Comparison of ENCODE assay signal across 8 cellular contexts in the genomic region with DNA sequence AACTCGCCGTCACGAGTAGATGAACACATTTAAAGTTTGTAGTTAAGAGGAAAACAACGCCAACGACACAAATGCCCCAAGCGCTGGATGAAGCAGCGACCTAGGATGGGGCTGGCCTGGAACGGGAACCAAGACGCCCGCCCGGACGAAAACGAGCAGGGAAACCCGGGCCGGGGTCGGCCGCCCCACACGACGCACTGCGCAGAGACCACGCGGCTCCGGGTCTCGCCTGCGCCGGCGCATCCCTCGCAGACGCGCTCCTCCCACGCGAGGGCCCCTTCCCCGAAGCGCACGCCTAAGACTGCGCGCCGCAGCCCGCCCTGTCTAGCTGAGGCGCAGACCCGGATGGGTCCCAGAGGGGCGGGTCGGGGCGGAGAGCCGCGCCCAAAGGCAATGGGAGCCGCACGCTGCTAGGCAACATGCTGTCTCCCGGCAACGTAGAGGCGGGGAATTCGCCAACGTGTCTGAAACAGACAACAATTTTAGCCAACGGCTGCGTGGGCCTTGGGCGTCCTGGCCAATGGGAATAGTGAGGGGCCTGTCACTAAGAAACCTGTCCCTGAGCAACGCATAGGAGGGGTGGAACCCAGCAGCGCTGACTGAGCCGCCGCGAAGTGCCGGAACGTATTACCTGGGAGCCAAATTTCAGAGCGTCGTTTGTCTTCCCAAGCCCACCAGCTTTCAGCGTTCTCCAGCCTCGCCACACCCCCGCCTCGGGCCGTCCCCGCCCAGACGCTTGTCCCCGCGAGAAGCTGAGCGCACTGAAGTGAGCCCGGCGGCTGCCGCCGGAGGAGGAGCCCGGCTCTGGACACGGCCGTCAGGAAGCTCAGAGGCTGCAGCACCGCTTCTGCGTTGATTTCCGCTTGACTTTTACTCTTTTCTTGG. TPM values are rescaled to one million over a fixed set of nuclear protein-coding genes. Genes with fewer than 3 reads are reported as not detected.
DNase-seq lines count a peak whose midpoint lies in the region; ATAC-seq and TF ChIP-seq lines count a peak whose summit lies in the region.

No MANE protein-coding gene starts in this region.

- no peaks in the 10 kb centered on the region for H3K9me3 ChIP-seq in CD4-positive, alpha-beta memory T cell (ENCODE audit: control insufficient read depth in 1 of 2, low read length in 2 of 2)
- H3K9me3 ChIP-seq in osteoblast (ENCODE audit: low read depth, low read length), result peaks cover 3% of the 10 kb centered on the region

- H3K27ac ChIP-seq in CD4-positive, alpha-beta memory T cell (ENCODE audit: low read depth, low read length), result peak overlapping the region; percentile 75
- H3K27ac ChIP-seq in osteoblast (ENCODE audit: low read depth, low read length) (peak overlapping the region; percentile 65), temporal lobe (ENCODE audit: low read depth, low read length) (peak overlapping the region; percentile 78)

- H3K36me3 ChIP-seq in CD4-positive, alpha-beta memory T cell (ENCODE audit: insufficient read depth, low read length), result no peaks in the 10 kb centered on the region
- H3K36me3 ChIP-seq in osteoblast (ENCODE audit: insufficient read depth, low read length), result no peaks in the 10 kb centered on the region

- CTCF ChIA-PET in CD4-positive, alpha-beta memory T cell (lab: Charles Lee; ENCODE audit: partially characterized antibody), result interaction anchor here (0.6 to 2.4 kb wide), 2 partner anchors 11 to 47 kb away, joined by 4 to 6 read pairs; no protein-coding TSS in a partner anchor

- peak; percentile 93 to 99 (median 96) for DNase-seq in CD4-positive, alpha-beta memory T cell
- DNase-seq in HS-5 (ENCODE audit: low read depth) (peak; percentile 79), head of caudate nucleus (peak; percentile 93 to 100 (median 98)), osteoblast (ENCODE audit: insufficient read length, low spot score, missing footprints) (peak; percentile 98)
- DNase-seq in activated naive CD8-positive, alpha-beta T cell treated with anti-CD3 and anti-CD28 coated beads, Interleukin-2, amount 10 ng/mL, durations not matched to agents 7 days and 5 days, result peak; percentile 94

- H3K27ac Mint-ChIP-seq in CD4-positive, alpha-beta memory T cell, result peak overlapping the region; percentile 95 to 100 (median 98)
- H3K27ac Mint-ChIP-seq in activated naive CD8-positive, alpha-beta T cell treated with anti-CD3 and anti-CD28 coated beads, Interleukin-2, amount 10 ng/mL, durations not matched to agents 7 days and 5 days, result peak overlapping the region; percentile 96

- peak overlapping the region; percentile 91 to 98 (median 96) for H3K4me3 Mint-ChIP-seq in CD4-positive, alpha-beta memory T cell
- peak overlapping the region; percentile 91 for H3K4me3 Mint-ChIP-seq in activated naive CD8-positive, alpha-beta T cell treated with anti-CD3 and anti-CD28 coated beads, Interleukin-2, amount 10 ng/mL, durations not matched to agents 7 days and 5 days

- H3K27me3 ChIP-seq in CD4-positive, alpha-beta memory T cell (ENCODE audit: insufficient read depth, low read length), result no peaks in the 10 kb centered on the region
- H3K27me3 ChIP-seq in osteoblast (ENCODE audit: insufficient read depth, low read length), result no peaks in the 10 kb centered on the region

- POLR2A ChIA-PET in CD4-positive, alpha-beta memory T cell (lab: Charles Lee; ENCODE audit: partially characterized antibody), result interaction anchor here (0.6 to 2.2 kb wide), 15 partner anchors 9 to 273 kb away, joined by 3 to 23 read pairs (median 5); a partner anchor contains a TSS
- POLR2A ChIA-PET in activated naive CD8-positive, alpha-beta T cell treated with anti-CD3 and anti-CD28 coated beads, Interleukin-2, amount 10 ng/mL, durations not matched to agents 7 days and 5 days (lab: Charles Lee), result interaction anchor here (0.7 to 2.4 kb wide), 13 partner anchors 9 to 222 kb away, joined by 3 to 11 read pairs (median 6); a partner anchor contains a TSS

- peaks cover 0 to 2% of the 10 kb centered on the region in 2 donors for H3K27me3 Mint-ChIP-seq in CD4-positive, alpha-beta memory T cell
- peaks cover 13% of the 10 kb centered on the region for H3K27me3 Mint-ChIP-seq in activated naive CD8-positive, alpha-beta T cell treated with anti-CD3 and anti-CD28 coated beads, Interleukin-2, amount 10 ng/mL, durations not matched to agents 7 days and 5 days

- no peaks in the 10 kb centered on the region for H3K79me2 ChIP-seq in osteoblast (ENCODE audit: insufficient read depth, low read length)

- no peaks in the 10 kb centered on the region for H4K20me1 ChIP-seq in osteoblast (ENCODE audit: insufficient read depth, low read length)

- intact Hi-C loops in CD4-positive, alpha-beta memory T cell (cut with micrococcal nuclease), result loop anchor here (1.0 to 2.0 kb wide), 10 partner anchors 21 to 273 kb away; a partner anchor contains a TSS
- intact Hi-C loops in head of caudate nucleus (cut with DNase I), result no loop called here

- peaks cover 11% of the 10 kb centered on the region for H3K4me1 ChIP-seq in CD4-positive, alpha-beta memory T cell (ENCODE audit: insufficient read depth, low read length)
- H3K4me1 ChIP-seq in osteoblast (ENCODE audit: insufficient read depth, low read length), result peaks cover 8% of the 10 kb centered on the region

- peaks cover 8 to 9% of the 10 kb centered on the region in 2 donors for H3K36me3 Mint-ChIP-seq in CD4-positive, alpha-beta memory T cell
- H3K36me3 Mint-ChIP-seq in activated naive CD8-positive, alpha-beta T cell treated with anti-CD3 and anti-CD28 coated beads, Interleukin-2, amount 10 ng/mL, durations not matched to agents 7 days and 5 days, result peaks cover 10% of the 10 kb centered on the region

- peaks cover 3 to 24% (median 14%) of the 10 kb centered on the region in 8 donors for H3K9me3 Mint-ChIP-seq in CD4-positive, alpha-beta memory T cell
- H3K9me3 Mint-ChIP-seq in activated naive CD8-positive, alpha-beta T cell treated with anti-CD3 and anti-CD28 coated beads, Interleukin-2, amount 10 ng/mL, durations not matched to agents 7 days and 5 days, result peaks cover 10% of the 10 kb centered on the region

- peak overlapping the region; percentile 57 to 59 for H3K4me3 ChIP-seq in CD4-positive, alpha-beta memory T cell (ENCODE audit: low read length in 2 of 2)
- H3K4me3 ChIP-seq in osteoblast (ENCODE audit: insufficient read depth, low read length), result peak overlapping the region; percentile 81

- H2AFZ ChIP-seq in osteoblast (ENCODE audit: low read length), result peak overlapping the region; percentile 96

- TF ChIP-seq CTCF in osteoblast (IDR thresholded peaks at IDR 0.05; ENCODE audit: extremely low read depth, low read depth, low read length), result no peak

- ATAC-seq in GM19463 (IDR thresholded peaks at IDR 0.05; ENCODE audit: unreplicated experiment) (peak; percentile 86), SK-N-SH treated with all-trans-retinoic acid at 6 μM for 48 hours (peak; percentile 96)
- peak; percentile 95 for ATAC-seq in activated naive CD8-positive, alpha-beta T cell treated with anti-CD3 and anti-CD28 coated beads, Interleukin-2, amount 10 ng/mL, durations not matched to agents 7 days and 5 days (ENCODE audit: low read depth)

- peak overlapping the region; percentile 91 for H3K4me2 ChIP-seq in osteoblast (ENCODE audit: insufficient read depth, low read length)

- peaks cover 3 to 27% (median 16%) of the 10 kb centered on the region in 4 donors for H3K4me1 Mint-ChIP-seq in CD4-positive, alpha-beta memory T cell
- H3K4me1 Mint-ChIP-seq in activated naive CD8-positive, alpha-beta T cell treated with anti-CD3 and anti-CD28 coated beads, Interleukin-2, amount 10 ng/mL, durations not matched to agents 7 days and 5 days, result peaks cover 9% of the 10 kb centered on the region

TF ChIP-seq in SK-N-SH treated with all-trans-retinoic acid at 6 μM for 48 hours, 23 proteins besides CTCF, POLR2A, EP300 and RAD21 (continues in another document):
- TF ChIP-seq, protein P1, sequence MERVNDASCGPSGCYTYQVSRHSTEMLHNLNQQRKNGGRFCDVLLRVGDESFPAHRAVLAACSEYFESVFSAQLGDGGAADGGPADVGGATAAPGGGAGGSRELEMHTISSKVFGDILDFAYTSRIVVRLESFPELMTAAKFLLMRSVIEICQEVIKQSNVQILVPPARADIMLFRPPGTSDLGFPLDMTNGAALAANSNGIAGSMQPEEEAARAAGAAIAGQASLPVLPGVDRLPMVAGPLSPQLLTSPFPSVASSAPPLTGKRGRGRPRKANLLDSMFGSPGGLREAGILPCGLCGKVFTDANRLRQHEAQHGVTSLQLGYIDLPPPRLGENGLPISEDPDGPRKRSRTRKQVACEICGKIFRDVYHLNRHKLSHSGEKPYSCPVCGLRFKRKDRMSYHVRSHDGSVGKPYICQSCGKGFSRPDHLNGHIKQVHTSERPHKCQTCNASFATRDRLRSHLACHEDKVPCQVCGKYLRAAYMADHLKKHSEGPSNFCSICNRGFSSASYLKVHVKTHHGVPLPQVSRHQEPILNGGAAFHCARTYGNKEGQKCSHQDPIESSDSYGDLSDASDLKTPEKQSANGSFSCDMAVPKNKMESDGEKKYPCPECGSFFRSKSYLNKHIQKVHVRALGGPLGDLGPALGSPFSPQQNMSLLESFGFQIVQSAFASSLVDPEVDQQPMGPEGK (CRISPR knock-in tag; IDR thresholded peaks at IDR 0.05; ENCODE audit: borderline replicate concordance), result no peak
- TF ChIP-seq TCF4 (CRISPR knock-in tag; IDR thresholded peaks at IDR 0.05; ENCODE audit: borderline replicate concordance) (no peak), TOX (CRISPR knock-in tag; IDR thresholded peaks at IDR 0.05; ENCODE audit: borderline replicate concordance) (no peak)

RNA-seq across cellular contexts. Expression of a gene that starts 21.0 kb away (rescaled TPM):
- 10 to 100 TPM; 67.6 to 79.4 TPM for total RNA-seq in CD4-positive, alpha-beta memory T cell
- 10 to 100 TPM; 31.6 to 33.6 TPM for polyA plus RNA-seq in CD4-positive, alpha-beta memory T cell
- 10 to 100 TPM; 93.6 to 96.1 TPM for total RNA-seq in activated naive CD8-positive, alpha-beta T cell treated with anti-CD3 and anti-CD28 coated beads, Interleukin-2, amount 10 ng/mL, durations not matched to agents 7 days and 5 days
- total RNA-seq in osteoblast (54.8 and 55.0 TPM in 2 replicates), temporal lobe (30.5 TPM)

RNA-seq across cellular contexts. Expression of a gene that starts 47.7 kb away (rescaled TPM):
- total RNA-seq in CD4-positive, alpha-beta memory T cell, result 10 to 100 TPM; 16.5 to 17.2 TPM
- 1 to 10 TPM in 1 of 2 donors, under 1 TPM in 1; 0.59 to 2.1 TPM for polyA plus RNA-seq in CD4-positive, alpha-beta memory T cell
- total RNA-seq in activated naive CD8-positive, alpha-beta T cell treated with anti-CD3 and anti-CD28 coated beads, Interleukin-2, amount 10 ng/mL, durations not matched to agents 7 days and 5 days, result 10 to 100 TPM; 12.3 to 13.6 TPM
- total RNA-seq in osteoblast (10.9 and 13.6 TPM in 2 replicates), temporal lobe (22.1 TPM)

Comparison
In these comparisons a context has a peak if more than half of its experiments do, and no peak if none do; other contexts are left out.
1. Peak in every context shown above with its lines: DNase-seq, ATAC-seq, H3K4me3 ChIP-seq and H3K27ac ChIP-seq.